In genomic region chr14:58966991-58967390, GRCh38 we compare ENCODE assay signal across 22 cellular contexts.
"Had no signal": no experiment of that assay in that cellular context is flagged by ENCODE, and none has a peak within 500 bp of the region (broad histone marks: within the 10 kb centered on the region; RNA-seq: fewer than 3 reads in every experiment).

No MANE protein-coding gene starts in this region.

- H3K9me3 Mint-ChIP-seq: stimulated activated memory B cell treated with anti-CD40 and anti-IgM and Interleukin-4, amounts not matched to agents 10 μg/mL and 1 μg/mL and 100 μg/mL, for 72 hours; stimulated activated naive CD8-positive, alpha-beta T cell treated with anti-CD3 and anti-CD28 coated beads, Interleukin-15, amount 100 ng/mL, for 72 hours had no signal

- H3K27ac ChIP-seq: coronary artery, dorsolateral prefrontal cortex, heart left ventricle, spleen, thoracic aorta, transverse colon had no signal

- H3K27me3 Mint-ChIP-seq: stimulated activated memory B cell treated with anti-CD40 and anti-IgM and Interleukin-4, amounts not matched to agents 10 μg/mL and 1 μg/mL and 100 μg/mL, for 72 hours; stimulated activated naive CD8-positive, alpha-beta T cell treated with anti-CD3 and anti-CD28 coated beads, Interleukin-15, amount 100 ng/mL, for 72 hours had no signal

- DNase-seq: dorsolateral prefrontal cortex; effector CD8-positive, alpha-beta T cell; heart left ventricle; hippocampal formation; left colon; mammary epithelial cell; mucosa of descending colon; natural killer cell; occipital lobe; spleen; stimulated activated CD4-positive, alpha-beta T cell treated with anti-CD3 and anti-CD28 coated beads, Interleukin-15, amount 100 ng/mL, for 24 hours; stimulated activated CD4-positive, alpha-beta T cell treated with anti-CD3 and anti-CD28 coated beads, Interleukin-1b, Interleukin-23, amount 100 ng/mL, for 48 hours; stimulated activated CD4-positive, alpha-beta T cell treated with anti-CD3 and anti-CD28 coated beads, Interleukin-4, amount 100 ng/mL, for 24 hours; stimulated activated naive CD8-positive, alpha-beta T cell treated with anti-CD3 and anti-CD28 coated beads, Interleukin-15, amount 100 ng/mL, for 72 hours; transverse colon had no signal

- H3K36me3 ChIP-seq: heart left ventricle, spleen, thoracic aorta, transverse colon had no signal

- H3K9me3 ChIP-seq: mucosa of descending colon, spleen, thoracic aorta, transverse colon had no signal

- ATAC-seq: esophagus mucosa; heart left ventricle; left colon; mucosa of descending colon; natural killer cell; sciatic nerve; stimulated activated memory B cell treated with anti-CD40 and anti-IgM and Interleukin-4, amounts not matched to agents 10 μg/mL and 1 μg/mL and 100 μg/mL, for 72 hours; stimulated activated naive CD8-positive, alpha-beta T cell treated with anti-CD3 and anti-CD28 coated beads, Interleukin-15, amount 100 ng/mL, for 72 hours had no signal

- H3K27ac Mint-ChIP-seq: natural killer cell; stimulated activated memory B cell treated with anti-CD40 and anti-IgM and Interleukin-4, amounts not matched to agents 10 μg/mL and 1 μg/mL and 100 μg/mL, for 72 hours had no signal

- H3K36me3 Mint-ChIP-seq: natural killer cell; stimulated activated memory B cell treated with anti-CD40 and anti-IgM and Interleukin-4, amounts not matched to agents 10 μg/mL and 1 μg/mL and 100 μg/mL, for 72 hours had no signal

- H3K4me3 ChIP-seq: coronary artery, dorsolateral prefrontal cortex, heart left ventricle, mucosa of descending colon, spleen, thoracic aorta, transverse colon had no signal

- FAIRE-seq: endometrium, frontal cortex had no signal

- H3K4me3 Mint-ChIP-seq: natural killer cell; stimulated activated memory B cell treated with anti-CD40 and anti-IgM and Interleukin-4, amounts not matched to agents 10 μg/mL and 1 μg/mL and 100 μg/mL, for 72 hours; stimulated activated naive CD8-positive, alpha-beta T cell treated with anti-CD3 and anti-CD28 coated beads, Interleukin-15, amount 100 ng/mL, for 72 hours had no signal

- H3K4me1 Mint-ChIP-seq: natural killer cell; stimulated activated memory B cell treated with anti-CD40 and anti-IgM and Interleukin-4, amounts not matched to agents 10 μg/mL and 1 μg/mL and 100 μg/mL, for 72 hours; stimulated activated naive CD8-positive, alpha-beta T cell treated with anti-CD3 and anti-CD28 coated beads, Interleukin-15, amount 100 ng/mL, for 72 hours had no signal

- H3K27me3 ChIP-seq: dorsolateral prefrontal cortex, heart left ventricle, spleen, transverse colon had no signal

- H3K4me1 ChIP-seq: spleen had no signal
